Comparison of ENCODE assay signal across 13 cellular contexts in the genomic region with DNA sequence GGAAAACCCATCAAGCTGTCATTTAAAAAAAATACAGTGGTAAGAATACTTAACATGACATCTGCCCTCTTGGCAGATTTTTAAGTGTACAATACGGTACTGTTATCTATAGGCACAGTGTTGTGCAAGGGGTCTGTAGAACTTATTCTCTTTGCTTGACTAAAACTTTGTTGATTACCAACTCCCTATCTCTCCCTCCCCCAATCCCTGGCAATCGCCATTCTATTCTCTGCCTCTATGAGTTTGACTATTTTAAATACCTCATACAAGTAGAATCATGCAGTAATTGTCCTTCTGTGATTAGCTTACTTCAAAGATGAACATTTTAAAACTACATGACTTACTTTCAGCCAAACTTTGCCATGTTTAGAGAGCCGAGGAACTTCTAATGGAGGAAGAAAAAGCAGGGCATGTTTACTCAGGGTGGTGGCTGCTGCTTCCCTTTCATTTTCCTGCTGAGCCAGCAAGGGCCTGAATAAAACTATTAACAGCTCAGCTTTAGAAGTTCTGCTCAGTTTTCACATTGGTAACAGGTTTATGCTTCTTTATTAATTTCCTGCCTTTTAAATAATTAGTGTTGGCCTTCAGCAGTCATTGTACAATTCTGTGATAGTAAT.
DNase-seq lines count a peak whose midpoint lies in the region; ATAC-seq and TF ChIP-seq lines count a peak whose summit lies in the region.
"Had no signal": no experiment of that assay in that cellular context is flagged by ENCODE, and none has a peak within 500 bp of the region (broad histone marks: within the 10 kb centered on the region; RNA-seq: fewer than 3 reads in every experiment).

No MANE protein-coding gene starts in this region.

- H3K27me3 ChIP-seq in Caco-2 (replicated peaks; ENCODE audit: control insufficient read depth, insufficient read depth, low read length) (no peaks in the 10 kb centered on the region), heart left ventricle (peaks cover 0 to 6% (median 0%) of the 10 kb centered on the region in 9 donors), osteoblast (ENCODE audit: insufficient read depth, low read length) (no peaks in the 10 kb centered on the region)

- BruUV-seq in Caco-2 (replicated peaks; lab: Mats Ljungman, UMichigan) = no TSS peak

- H3K9me3 ChIP-seq in Caco-2 = no peaks in the 10 kb centered on the region
- no peaks in the 10 kb centered on the region for H3K9me3 ChIP-seq in SK-N-MC (ENCODE audit: low read depth, low read length)
- no peaks in the 10 kb centered on the region for H3K9me3 ChIP-seq in heart left ventricle
- H3K9me3 ChIP-seq in osteoblast (ENCODE audit: low read depth, low read length) = no peaks in the 10 kb centered on the region

- peaks cover 6% of the 10 kb centered on the region for H3K4me1 Mint-ChIP-seq in Caco-2 (ENCODE audit: low read depth, unreplicated experiment)
- H3K4me1 Mint-ChIP-seq: stimulated activated naive CD8-positive, alpha-beta T cell treated with anti-CD3 and anti-CD28 coated beads, Interleukin-15, amount 100 ng/mL, for 72 hours had no signal

- TF ChIP-seq POLR2A in heart left ventricle (IDR thresholded peaks at IDR 0.05) = no peak
- no peak for TF ChIP-seq POLR2A in GM18505 (IDR thresholded peaks at IDR 0.05; ENCODE audit: borderline replicate concordance, extremely low read depth, insufficient read depth, insufficient read length)

- 20 to 42% (median 30%) methylated on average over 3 of the region's 3 CpGs for WGBS in heart left ventricle, 4 donors

- ATAC-seq in heart left ventricle = peak in 1 of 4 donors; percentile 47
- ATAC-seq in SK-N-SH treated with all-trans-retinoic acid at 6 μM for 48 hours = no peak
- no peak for ATAC-seq in GM18909 (IDR thresholded peaks at IDR 0.05; ENCODE audit: poor library complexity, unreplicated experiment)
- no peak for ATAC-seq in GM18505 (IDR thresholded peaks at IDR 0.05; ENCODE audit: unreplicated experiment)
- ATAC-seq: stimulated activated naive CD8-positive, alpha-beta T cell treated with anti-CD3 and anti-CD28 coated beads, Interleukin-15, amount 100 ng/mL, for 72 hours had no signal

- peak overlapping the region; percentile 85 for H3K27ac Mint-ChIP-seq in Caco-2 (ENCODE audit: unreplicated experiment)
- H3K27ac Mint-ChIP-seq: CD4-positive, CD25-positive, alpha-beta regulatory T cell; stimulated activated naive CD8-positive, alpha-beta T cell treated with anti-CD3 and anti-CD28 coated beads, Interleukin-15, amount 100 ng/mL, for 72 hours had no signal

- no peaks in the 10 kb centered on the region for H3K9me3 Mint-ChIP-seq in Caco-2 (ENCODE audit: unreplicated experiment)
- H3K9me3 Mint-ChIP-seq: CD4-positive, CD25-positive, alpha-beta regulatory T cell; stimulated activated naive CD8-positive, alpha-beta T cell treated with anti-CD3 and anti-CD28 coated beads, Interleukin-15, amount 100 ng/mL, for 72 hours had no signal

- CTCF ChIA-PET in Caco-2 (lab: Charles Lee) = no interaction called here

- no peak for TF ChIP-seq CTCF in Caco-2 (IDR thresholded peaks at IDR 0.05; ENCODE audit: insufficient read depth in 1 of 2, low read depth in 1 of 2, low read length in 1 of 2, severe bottlenecking in 1 of 2, unreplicated experiment in 1 of 2)
- TF ChIP-seq CTCF in heart left ventricle (IDR thresholded peaks at IDR 0.05) = no peak
- TF ChIP-seq CTCF in osteoblast (IDR thresholded peaks at IDR 0.05; ENCODE audit: extremely low read depth, low read depth, low read length) = no peak

- no peaks in the 10 kb centered on the region for H3K79me2 ChIP-seq in osteoblast (ENCODE audit: insufficient read depth, low read length)

- H3K36me3 ChIP-seq in Caco-2 (ENCODE audit: control insufficient read depth, insufficient read depth, low read length) = no peaks in the 10 kb centered on the region
- no peaks in the 10 kb centered on the region for H3K36me3 ChIP-seq in SK-N-MC (ENCODE audit: insufficient read depth, low read length)
- no peaks in the 10 kb centered on the region for H3K36me3 ChIP-seq in heart left ventricle
- H3K36me3 ChIP-seq in osteoblast (ENCODE audit: insufficient read depth, low read length) = no peaks in the 10 kb centered on the region

- POLR2A ChIA-PET in Caco-2 (lab: Charles Lee) = interaction anchor here (0.7 to 1.4 kb wide), 3 partner anchors 56 to 63 kb away, joined by 3 read pairs; partner anchors contain the start of gene SAT1

- no peaks in the 10 kb centered on the region for H3K36me3 Mint-ChIP-seq in Caco-2 (ENCODE audit: insufficient read depth, unreplicated experiment)
- H3K36me3 Mint-ChIP-seq: CD4-positive, CD25-positive, alpha-beta regulatory T cell had no signal

- H2AFZ ChIP-seq in osteoblast (ENCODE audit: low read length) = peak overlapping the region; percentile 7

- H3K27me3 Mint-ChIP-seq in Caco-2 (ENCODE audit: insufficient read depth, unreplicated experiment) = no peaks in the 10 kb centered on the region
- H3K27me3 Mint-ChIP-seq: CD4-positive, CD25-positive, alpha-beta regulatory T cell; stimulated activated naive CD8-positive, alpha-beta T cell treated with anti-CD3 and anti-CD28 coated beads, Interleukin-15, amount 100 ng/mL, for 72 hours had no signal

- peaks cover 17% of the 10 kb centered on the region for H3K4me1 ChIP-seq in Caco-2
- H3K4me1 ChIP-seq in heart left ventricle = peaks cover 0 to 16% (median 5%) of the 10 kb centered on the region in 12 donors
- H3K4me1 ChIP-seq in osteoblast (ENCODE audit: insufficient read depth, low read length) = no peaks in the 10 kb centered on the region

- intact Hi-C loops in Caco-2 (cut with micrococcal nuclease; ENCODE audit: unreplicated experiment) (loop anchor here (1.0 to 2.0 kb wide), 2 partner anchors 23 to 39 kb away; no protein-coding TSS in a partner anchor), heart left ventricle (cut with DNase I) (no loop called here)

- no peaks in the 10 kb centered on the region for H4K20me1 ChIP-seq in osteoblast (ENCODE audit: insufficient read depth, low read length)

- H3K9ac ChIP-seq in SK-N-MC (ENCODE audit: insufficient read length) = peak overlapping the region; percentile 13

- peak overlapping the region; percentile 16 for H3K4me3 ChIP-seq in Caco-2 (ENCODE audit: low read depth, low read length)
- peak overlapping the region; percentile 45; the same call in 1 of the 2 replicates for H3K4me3 ChIP-seq in SK-N-MC
- peak overlapping the region in 1 of 12 donors; percentile 6 for H3K4me3 ChIP-seq in heart left ventricle
- H3K4me3 ChIP-seq in osteoblast (ENCODE audit: insufficient read depth, low read length) = no peak overlapping the region

- H3K4me2 ChIP-seq in osteoblast (ENCODE audit: insufficient read depth, low read length) = no peak overlapping the region

- peak overlapping the region; percentile 84 for H3K27ac ChIP-seq in SK-N-MC
- H3K27ac ChIP-seq in heart left ventricle = peak overlapping the region in 9 of 12 donors; percentile 3 to 85 (median 54)
- no peak overlapping the region for H3K27ac ChIP-seq in osteoblast (ENCODE audit: low read depth, low read length)

- DNase-seq in Caco-2 (peak in 1 of 2 experiments; percentile 27), SK-N-MC (ENCODE audit: low read depth, low spot score) (peak; percentile 12), heart left ventricle (no peak), osteoblast (ENCODE audit: insufficient read length, low spot score, missing footprints) (no peak), NCI-H2029 (lab: John Stamatoyannopoulos, UW) (no peak)
- DNase-seq: activated CD4-positive, alpha-beta T cell treated with anti-CD3 and anti-CD28 coated beads for 4 hours; activated naive CD4-positive, alpha-beta T cell treated with anti-CD3 and anti-CD28 coated beads, Interleukin-2, amount 50 U/mL, for 16 hours; CD4-positive, CD25-positive, alpha-beta regulatory T cell; NCI-H187 treated with DMSO at 0.1 percent for 48 hours; stimulated activated naive CD8-positive, alpha-beta T cell treated with anti-CD3 and anti-CD28 coated beads, Interleukin-15, amount 100 ng/mL, for 72 hours had no signal

- H3K4me3 Mint-ChIP-seq in Caco-2 (ENCODE audit: unreplicated experiment) = peak overlapping the region; percentile 71
- H3K4me3 Mint-ChIP-seq: CD4-positive, CD25-positive, alpha-beta regulatory T cell; stimulated activated naive CD8-positive, alpha-beta T cell treated with anti-CD3 and anti-CD28 coated beads, Interleukin-15, amount 100 ng/mL, for 72 hours had no signal

TF ChIP-seq in SK-N-SH treated with all-trans-retinoic acid at 6 μM for 48 hours, 23 proteins besides CTCF, POLR2A, EP300 and RAD21 (continues in another document):
- TF ChIP-seq OSR1 (CRISPR knock-in tag; IDR thresholded peaks at IDR 0.05) (no peak), TCF4 (CRISPR knock-in tag; IDR thresholded peaks at IDR 0.05; ENCODE audit: borderline replicate concordance) (no peak), ISL1 (CRISPR knock-in tag; IDR thresholded peaks at IDR 0.05) (no peak)
- TF ChIP-seq, protein P1, sequence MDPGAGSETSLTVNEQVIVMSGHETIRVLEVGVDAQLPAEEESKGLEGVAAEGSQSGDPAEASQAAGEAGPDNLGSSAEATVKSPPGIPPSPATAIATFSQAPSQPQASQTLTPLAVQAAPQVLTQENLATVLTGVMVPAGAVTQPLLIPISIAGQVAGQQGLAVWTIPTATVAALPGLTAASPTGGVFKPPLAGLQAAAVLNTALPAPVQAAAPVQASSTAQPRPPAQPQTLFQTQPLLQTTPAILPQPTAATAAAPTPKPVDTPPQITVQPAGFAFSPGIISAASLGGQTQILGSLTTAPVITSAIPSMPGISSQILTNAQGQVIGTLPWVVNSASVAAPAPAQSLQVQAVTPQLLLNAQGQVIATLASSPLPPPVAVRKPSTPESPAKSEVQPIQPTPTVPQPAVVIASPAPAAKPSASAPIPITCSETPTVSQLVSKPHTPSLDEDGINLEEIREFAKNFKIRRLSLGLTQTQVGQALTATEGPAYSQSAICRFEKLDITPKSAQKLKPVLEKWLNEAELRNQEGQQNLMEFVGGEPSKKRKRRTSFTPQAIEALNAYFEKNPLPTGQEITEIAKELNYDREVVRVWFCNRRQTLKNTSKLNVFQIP (CRISPR knock-in tag; IDR thresholded peaks at IDR 0.05; ENCODE audit: borderline replicate concordance, low read depth) = no peak
